24 cellular contexts compared by ENCODE assay signal in the genomic region with DNA sequence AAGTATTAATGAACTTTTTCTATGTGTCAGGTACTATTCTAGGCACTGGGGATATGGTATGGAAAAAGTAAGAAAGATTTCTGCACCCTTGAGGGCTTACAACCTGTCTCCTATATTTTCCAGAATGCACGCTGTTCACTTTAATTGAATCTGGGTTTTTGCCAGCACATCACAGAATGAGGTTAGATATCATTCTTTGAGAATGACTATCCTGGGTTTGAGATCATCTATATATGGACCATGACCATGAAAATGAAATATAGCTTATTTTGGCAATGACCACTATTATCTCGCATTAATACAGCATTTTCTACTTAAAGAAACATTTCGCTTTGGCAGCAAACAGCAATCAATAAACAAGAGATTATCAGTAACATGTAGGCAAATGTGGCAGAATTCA. TPM values are rescaled to one million over a fixed set of nuclear protein-coding genes. Genes with fewer than 3 reads are reported as not detected.
DNase-seq lines count a peak whose midpoint lies in the region; ATAC-seq and TF ChIP-seq lines count a peak whose summit lies in the region.
"Had no signal": no experiment of that assay in that cellular context is flagged by ENCODE, and none has a peak within 500 bp of the region (broad histone marks: within the 10 kb centered on the region; RNA-seq: fewer than 3 reads in every experiment).

No MANE protein-coding gene starts in this region.

- no peaks in the 10 kb centered on the region for H3K36me3 ChIP-seq in SK-N-SH (replicated peaks in 1 of 2; ENCODE audit: control insufficient read depth in 1 of 2, insufficient read depth in 2 of 2, low read length in 1 of 2)
- no peaks in the 10 kb centered on the region for H3K36me3 ChIP-seq in osteoblast (ENCODE audit: insufficient read depth, low read length)
- H3K36me3 ChIP-seq in ascending aorta, result no peaks in the 10 kb centered on the region
- no peaks in the 10 kb centered on the region for H3K36me3 ChIP-seq in Caco-2 (ENCODE audit: control insufficient read depth, insufficient read depth, low read length)
- H3K36me3 ChIP-seq: BE2C, HAP-1 had no signal

- H3K9me3 Mint-ChIP-seq in Caco-2 (ENCODE audit: unreplicated experiment), result no peaks in the 10 kb centered on the region
- H3K9me3 Mint-ChIP-seq: CD4-positive, alpha-beta memory T cell had no signal

- H3K4me3 Mint-ChIP-seq in Caco-2 (ENCODE audit: unreplicated experiment), result no peak overlapping the region
- H3K4me3 Mint-ChIP-seq: CD4-positive, alpha-beta memory T cell had no signal

- DNase-seq in SK-N-SH, result no peak
- peak; percentile 42 for DNase-seq in choroid plexus epithelial cell (ENCODE audit: low read depth)
- no peak for DNase-seq in osteoblast (ENCODE audit: insufficient read length, low spot score, missing footprints)
- DNase-seq in ascending aorta (ENCODE audit: low spot score in 2 of 2), result no peak
- no peak for DNase-seq in cerebellum (ENCODE audit: low spot score)
- DNase-seq in Caco-2, result no peak
- DNase-seq in DMS53 (lab: John Stamatoyannopoulos, UW), result no peak
- DNase-seq: BE2C; CD4-positive, alpha-beta memory T cell; DMS79; GDM1; MV-4-11; NCI-H1417 treated with DMSO at 0.1 percent for 48 hours; NCI-H2029; NCI-H2171; NCI-H446; NK-92 treated with Interleukin-12 subunit alpha and Interleukin-12 subunit beta, amount 100 ng/mL, for 24 hours had no signal

- 68% methylated on average over 3 of the region's 3 CpGs for WGBS in SK-N-SH (ENCODE audit: low lambda C conversion rate)

- no peaks in the 10 kb centered on the region for H3K27me3 Mint-ChIP-seq in Caco-2 (ENCODE audit: insufficient read depth, unreplicated experiment)

- no peak overlapping the region for H3K27ac Mint-ChIP-seq in Caco-2 (ENCODE audit: unreplicated experiment)
- H3K27ac Mint-ChIP-seq: CD4-positive, alpha-beta memory T cell had no signal

- no peaks in the 10 kb centered on the region for H3K9me2 ChIP-seq in SK-N-SH

- no peak for TF ChIP-seq CTCF in SK-N-SH (IDR thresholded peaks at IDR 0.05)
- no peak for TF ChIP-seq CTCF in choroid plexus epithelial cell (conservative IDR thresholded peaks at IDR 0.05; ENCODE audit: low read depth, low read length)
- TF ChIP-seq CTCF in osteoblast (IDR thresholded peaks at IDR 0.05; ENCODE audit: extremely low read depth, low read depth, low read length), result no peak
- no peak for TF ChIP-seq CTCF in ascending aorta (IDR thresholded peaks at IDR 0.05)
- TF ChIP-seq CTCF in Caco-2 (IDR thresholded peaks at IDR 0.05; ENCODE audit: insufficient read depth in 1 of 2, low read depth in 1 of 2, low read length in 1 of 2, severe bottlenecking in 1 of 2, unreplicated experiment in 1 of 2), result no peak

- CTCF ChIA-PET in SK-N-SH (lab: Yijun Ruan, JAX) (no interaction called here), Caco-2 (lab: Charles Lee) (no interaction called here)

- no peaks in the 10 kb centered on the region for H3K36me3 Mint-ChIP-seq in Caco-2 (ENCODE audit: insufficient read depth, unreplicated experiment)
- H3K36me3 Mint-ChIP-seq: CD4-positive, alpha-beta memory T cell had no signal

- no TSS peak for BruUV-seq in Caco-2 (replicated peaks; lab: Mats Ljungman, UMichigan)

- H3K4me1 ChIP-seq in SK-N-SH (ENCODE audit: control insufficient read depth in 1 of 2, insufficient read depth in 2 of 2, low read depth in 1 of 2, low read length in 1 of 2), result no peaks in the 10 kb centered on the region
- peaks cover 13% of the 10 kb centered on the region for H3K4me1 ChIP-seq in osteoblast (ENCODE audit: insufficient read depth, low read length)
- no peaks in the 10 kb centered on the region for H3K4me1 ChIP-seq in ascending aorta
- no peaks in the 10 kb centered on the region for H3K4me1 ChIP-seq in Caco-2
- H3K4me1 ChIP-seq: BE2C, HAP-1 had no signal

- H3K4me2 ChIP-seq in SK-N-SH (no peak overlapping the region), osteoblast (ENCODE audit: insufficient read depth, low read length) (peak overlapping the region; percentile 19)

- no peaks in the 10 kb centered on the region for H3K27me3 ChIP-seq in SK-N-SH (ENCODE audit: insufficient read depth)
- no peaks in the 10 kb centered on the region for H3K27me3 ChIP-seq in osteoblast (ENCODE audit: insufficient read depth, low read length)
- no peaks in the 10 kb centered on the region for H3K27me3 ChIP-seq in ascending aorta
- H3K27me3 ChIP-seq in Caco-2 (replicated peaks; ENCODE audit: control insufficient read depth, insufficient read depth, low read length), result no peaks in the 10 kb centered on the region
- H3K27me3 ChIP-seq: BE2C had no signal

- H3K27ac ChIP-seq in SK-N-SH (ENCODE audit: low read depth in 2 of 2, low read length in 1 of 2) (peak overlapping the region in 1 of 2 experiments; percentile 55; a peak in 2 of 4 replicates), osteoblast (ENCODE audit: low read depth, low read length) (peak overlapping the region; percentile 26), ascending aorta (no peak overlapping the region)
- H3K27ac ChIP-seq: 22Rv1, HL-60, SK-N-MC had no signal

- intact Hi-C loops in ascending aorta (cut with DNase I), result loop anchor here (5.0 kb wide), 1 partner anchor 409 kb away; no protein-coding TSS in a partner anchor
- intact Hi-C loops in Caco-2 (cut with micrococcal nuclease; ENCODE audit: unreplicated experiment), result no loop called here

- 0 out of 2 replicates have a peak overlapping the region, but pooled peaks have one; percentile 7 for H3K9ac ChIP-seq in SK-N-SH

- H3K79me2 ChIP-seq in SK-N-SH (ENCODE audit: insufficient read depth) (no peaks in the 10 kb centered on the region), osteoblast (ENCODE audit: insufficient read depth, low read length) (no peaks in the 10 kb centered on the region)

- H3K9me3 ChIP-seq in SK-N-SH (no peaks in the 10 kb centered on the region), osteoblast (ENCODE audit: low read depth, low read length) (no peaks in the 10 kb centered on the region), ascending aorta (no peaks in the 10 kb centered on the region), Caco-2 (no peaks in the 10 kb centered on the region)
- H3K9me3 ChIP-seq: BE2C, HAP-1 had no signal

- no peaks in the 10 kb centered on the region for H3K4me1 Mint-ChIP-seq in Caco-2 (ENCODE audit: low read depth, unreplicated experiment)
- H3K4me1 Mint-ChIP-seq: CD4-positive, alpha-beta memory T cell had no signal

- peaks cover 24% of the 10 kb centered on the region for H3F3A ChIP-seq in SK-N-SH (replicated peaks; ENCODE audit: insufficient read depth)

- H2AFZ ChIP-seq in SK-N-SH (ENCODE audit: low read depth) (no peak overlapping the region), osteoblast (ENCODE audit: low read length) (no peak overlapping the region)

- TF ChIP-seq RAD21 in SK-N-SH (IDR thresholded peaks at IDR 0.05; ENCODE audit: low read length), result no peak

- H3K4me3 ChIP-seq in SK-N-SH (ENCODE audit: low read depth in 2 of 2, low read length in 1 of 2) (no peak overlapping the region), choroid plexus epithelial cell (ENCODE audit: low read depth, low read length) (no peak overlapping the region), osteoblast (ENCODE audit: insufficient read depth, low read length) (no peak overlapping the region), ascending aorta (no peak overlapping the region), Caco-2 (ENCODE audit: low read depth, low read length) (no peak overlapping the region)
- H3K4me3 ChIP-seq: GM12878, HAP-1, SK-N-MC had no signal

- POLR2A ChIA-PET in SK-N-SH (lab: Yijun Ruan, JAX), result no interaction called here
- POLR2A ChIA-PET in Caco-2 (lab: Charles Lee), result no interaction called here

- no peak; the same call in 2 of the 3 replicates for ATAC-seq in SK-N-SH treated with all-trans-retinoic acid at 6 μM for 48 hours
- ATAC-seq: GM12878 had no signal

- 0 out of 4 replicates have a peak, but pooled peaks of 1 of the 2 experiments have one; percentile 13 for TF ChIP-seq EP300 in SK-N-SH (IDR thresholded peaks at IDR 0.05; ENCODE audit: borderline replicate concordance in 1 of 2, low read depth in 1 of 2, low read length in 1 of 2)

- no peaks in the 10 kb centered on the region for H4K20me1 ChIP-seq in SK-N-SH (ENCODE audit: insufficient read depth)
- H4K20me1 ChIP-seq in osteoblast (ENCODE audit: insufficient read depth, low read length), result no peaks in the 10 kb centered on the region

TF ChIP-seq in SK-N-SH, 30 proteins besides CTCF, POLR2A, EP300 and RAD21 (continues in another document):
- TF ChIP-seq RXRA (IDR thresholded peaks at IDR 0.05; ENCODE audit: borderline replicate concordance, low read depth) (no peak; the same call in 1 of the 2 replicates), NFIC (IDR thresholded peaks at IDR 0.05; ENCODE audit: borderline replicate concordance) (peak; percentile 55), JUND (IDR thresholded peaks at IDR 0.05) (peak; percentile 50), MEF2A (IDR thresholded peaks at IDR 0.05; ENCODE audit: borderline replicate concordance, low read depth) (0 out of 2 replicates have a peak, but pooled peaks have one; percentile 26)

TF ChIP-seq in SK-N-SH treated with all-trans-retinoic acid at 6 μM for 48 hours, 23 proteins besides CTCF, POLR2A, EP300 and RAD21 (continues in another document):
- TF ChIP-seq RARB (CRISPR knock-in tag; IDR thresholded peaks at IDR 0.05) (no peak), GLIS3 (CRISPR knock-in tag; IDR thresholded peaks at IDR 0.05) (no peak)

RNA-seq across cellular contexts. Expression of a gene that starts 46.9 kb away (rescaled TPM):
- 7.8 and 8.4 TPM in 2 replicates for polyA plus RNA-seq in SK-N-SH (2012; rRNA removed)
- polyA plus RNA-seq in SK-N-SH (2012; cell fraction: cytosol; rRNA removed), result 6.1 and 6.3 TPM in 2 replicates
- 10.5 and 20.8 TPM in 2 replicates for polyA plus RNA-seq in SK-N-SH (2012; cell fraction: nucleus; rRNA removed)
- total RNA-seq in osteoblast (3.3 and 4.7 TPM in 2 replicates), ascending aorta (0.43 TPM), cerebellum (7.3 TPM), Caco-2 (2022) (9.5 and 9.8 TPM in 2 replicates)

RNA-seq across cellular contexts. Expression of a gene that starts 47.0 kb away (rescaled TPM):
- 19.5 and 22.4 TPM in 2 replicates for polyA plus RNA-seq in SK-N-SH (2012; rRNA removed)
- 22.3 and 25.0 TPM in 2 replicates for polyA plus RNA-seq in SK-N-SH (2012; cell fraction: cytosol; rRNA removed)
- 5.0 and 14.9 TPM in 2 replicates for polyA plus RNA-seq in SK-N-SH (2012; cell fraction: nucleus; rRNA removed)
- total RNA-seq in osteoblast (37.7 and 38.0 TPM in 2 replicates), ascending aorta (3.2 TPM), cerebellum (17.7 TPM), Caco-2 (2022) (57.6 and 62.6 TPM in 2 replicates)

RNA-seq across cellular contexts. Expression of a gene that starts 57.2 kb away (rescaled TPM):
- polyA plus RNA-seq in SK-N-SH (2012; rRNA removed), result 84.6 and 106 TPM in 2 replicates
- polyA plus RNA-seq in SK-N-SH (2012; cell fraction: cytosol; rRNA removed), result 90.6 and 92.0 TPM in 2 replicates
- 109 and 183 TPM in 2 replicates for polyA plus RNA-seq in SK-N-SH (2012; cell fraction: nucleus; rRNA removed)
- 1,091 and 1,196 TPM in 2 replicates for total RNA-seq in osteoblast
- total RNA-seq in ascending aorta, result 1,040 TPM
- total RNA-seq in cerebellum, result 0.45 TPM
- 2.4 TPM in 2 replicates for total RNA-seq in Caco-2 (2022)
- total RNA-seq: CD4-positive, alpha-beta memory T cell; GM12878; OCI-LY7 had no signal
- polyA plus RNA-seq: CD4-positive, alpha-beta memory T cell had no signal

Comparison
In these comparisons a context has a peak if more than half of its experiments do, and no peak if none do; other contexts are left out.
1. RNA of a gene that starts 57.2 kb away (total RNA-seq): 1,091 to 1,196 TPM in osteoblast and 1,040 TPM in ascending aorta (single experiment); 2.4 TPM in Caco-2 and 0.45 TPM in cerebellum (single experiment); every median in the first group is over 100 times any median in the second.